8 cellular contexts compared by ENCODE assay signal in the genomic region with DNA sequence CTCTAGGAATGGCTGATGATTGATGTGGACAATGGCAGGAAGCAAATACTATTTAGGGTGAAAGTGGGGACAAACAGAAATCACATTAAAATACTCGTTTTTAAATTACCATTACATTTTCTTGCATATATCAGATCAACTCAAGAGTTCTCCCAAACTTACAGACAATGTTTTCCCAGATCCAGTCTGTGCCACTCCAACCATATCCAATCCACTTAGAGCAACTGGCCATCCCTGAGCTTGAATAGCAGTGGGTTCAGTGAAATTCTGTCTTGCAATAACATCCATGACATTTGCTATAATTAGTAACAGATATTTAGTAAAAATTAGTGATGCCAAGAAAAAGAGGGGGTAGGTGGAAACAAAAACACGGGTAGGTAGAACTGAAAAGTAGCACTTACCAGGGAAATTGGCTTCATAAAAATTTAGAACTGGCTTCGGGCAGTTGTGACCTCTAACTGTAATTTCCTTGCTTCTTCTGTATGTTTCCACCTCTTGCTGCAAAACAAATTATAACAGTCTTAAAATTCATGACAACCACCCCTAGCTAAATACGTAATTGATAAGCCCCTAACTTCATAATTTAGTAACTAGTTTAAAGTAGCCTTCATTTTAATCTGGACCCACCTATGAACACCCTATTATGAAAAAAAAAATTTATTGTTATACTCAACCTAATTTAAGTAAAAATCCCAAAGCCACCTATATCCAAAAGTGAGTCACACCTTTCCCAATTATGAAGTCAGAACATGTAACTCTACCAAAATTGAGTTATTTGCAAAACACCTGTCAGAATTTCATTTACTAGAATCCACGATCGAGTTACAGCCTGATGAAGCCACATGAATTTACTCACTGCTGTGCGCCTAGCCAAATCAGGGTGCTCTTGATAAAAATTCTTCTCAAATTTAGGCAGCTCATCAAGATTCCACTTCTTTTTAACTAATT. TPM values are rescaled to one million over a fixed set of nuclear protein-coding genes. Genes with fewer than 3 reads are reported as not detected.
DNase-seq lines count a peak whose midpoint lies in the region; ATAC-seq and TF ChIP-seq lines count a peak whose summit lies in the region.
"Had no signal": no experiment of that assay in that cellular context is flagged by ENCODE, and none has a peak within 500 bp of the region (broad histone marks: within the 10 kb centered on the region; RNA-seq: fewer than 3 reads in every experiment).

No MANE protein-coding gene starts in this region.

- no peak for ATAC-seq in stimulated activated memory B cell treated with anti-CD40 and anti-IgM and Interleukin-4, amounts not matched to agents 10 μg/mL and 1 μg/mL and 100 μg/mL, for 72 hours
- ATAC-seq in GM18502 (IDR thresholded peaks at IDR 0.05; ENCODE audit: poor library complexity, unreplicated experiment) = no peak

- H3K27me3 Mint-ChIP-seq in HFFc6 (ENCODE audit: insufficient read depth) = peaks cover 31% of the 10 kb centered on the region
- H3K27me3 Mint-ChIP-seq in activated T-helper 1 cell treated with anti-CD3 and anti-CD28 coated beads, Interleukin-12 subunit alpha, Interleukin-12 subunit beta, Interleukin-2, Interleukin-4 antibody, amounts not matched to agents 30 ng/mL and 10 ng/mL and 1 ng/mL, durations not matched to agents 14 hours and 24 hours and 36 hours (ENCODE audit: insufficient read depth) = no peaks in the 10 kb centered on the region
- no peaks in the 10 kb centered on the region for H3K27me3 Mint-ChIP-seq in stimulated activated memory B cell treated with anti-CD40 and anti-IgM and Interleukin-4, amounts not matched to agents 10 μg/mL and 1 μg/mL and 100 μg/mL, for 72 hours

- TF ChIP-seq CTCF in HFFc6 (IDR thresholded peaks at IDR 0.05) = no peak

- peak overlapping the region; percentile 100 for H3K27ac Mint-ChIP-seq in HFFc6
- H3K27ac Mint-ChIP-seq in activated T-helper 1 cell treated with anti-CD3 and anti-CD28 coated beads, Interleukin-12 subunit alpha, Interleukin-12 subunit beta, Interleukin-2, Interleukin-4 antibody, amounts not matched to agents 30 ng/mL and 10 ng/mL and 1 ng/mL, durations not matched to agents 14 hours and 24 hours and 36 hours = peak overlapping the region; percentile 99
- H3K27ac Mint-ChIP-seq in stimulated activated memory B cell treated with anti-CD40 and anti-IgM and Interleukin-4, amounts not matched to agents 10 μg/mL and 1 μg/mL and 100 μg/mL, for 72 hours = peak overlapping the region; percentile 100

- peaks cover 70% of the 10 kb centered on the region for H3K4me1 Mint-ChIP-seq in HFFc6 (ENCODE audit: low read depth)
- H3K4me1 Mint-ChIP-seq in activated T-helper 1 cell treated with anti-CD3 and anti-CD28 coated beads, Interleukin-12 subunit alpha, Interleukin-12 subunit beta, Interleukin-2, Interleukin-4 antibody, amounts not matched to agents 30 ng/mL and 10 ng/mL and 1 ng/mL, durations not matched to agents 14 hours and 24 hours and 36 hours (ENCODE audit: low read depth) = peaks cover 55% of the 10 kb centered on the region
- peaks cover 56% of the 10 kb centered on the region for H3K4me1 Mint-ChIP-seq in stimulated activated memory B cell treated with anti-CD40 and anti-IgM and Interleukin-4, amounts not matched to agents 10 μg/mL and 1 μg/mL and 100 μg/mL, for 72 hours

- no peak for DNase-seq in HFFc6
- no peak for DNase-seq in activated T-helper 1 cell treated with anti-CD3 and anti-CD28 coated beads, Interleukin-12 subunit alpha, Interleukin-12 subunit beta, Interleukin-2, Interleukin-4 antibody, amounts not matched to agents 30 ng/mL and 10 ng/mL and 1 ng/mL, durations not matched to agents 14 hours and 24 hours and 36 hours (ENCODE audit: low spot score)
- no peak for DNase-seq in activated gamma-delta T cell treated with Interleukin-2 at 50 U/mL for 16 hours
- DNase-seq in AG20443 (ENCODE audit: low spot score) = no peak
- DNase-seq: activated effector memory CD4-positive, alpha-beta T cell treated with anti-CD3 and anti-CD28 coated beads, Interleukin-2, amount 50 U/mL, for 16 hours had no signal

- intact Hi-C loops in activated T-helper 1 cell treated with anti-CD3 and anti-CD28 coated beads, Interleukin-12 subunit alpha, Interleukin-12 subunit beta, Interleukin-2, Interleukin-4 antibody, amounts not matched to agents 30 ng/mL and 10 ng/mL and 1 ng/mL, durations not matched to agents 14 hours and 24 hours and 36 hours (cut with micrococcal nuclease) = no loop called here

- H3K9me3 Mint-ChIP-seq in HFFc6 = peaks cover 9% of the 10 kb centered on the region; the same call in 1 of the 2 replicates
- H3K9me3 Mint-ChIP-seq in activated T-helper 1 cell treated with anti-CD3 and anti-CD28 coated beads, Interleukin-12 subunit alpha, Interleukin-12 subunit beta, Interleukin-2, Interleukin-4 antibody, amounts not matched to agents 30 ng/mL and 10 ng/mL and 1 ng/mL, durations not matched to agents 14 hours and 24 hours and 36 hours = no peaks in the 10 kb centered on the region
- H3K9me3 Mint-ChIP-seq in stimulated activated memory B cell treated with anti-CD40 and anti-IgM and Interleukin-4, amounts not matched to agents 10 μg/mL and 1 μg/mL and 100 μg/mL, for 72 hours = no peaks in the 10 kb centered on the region

- H3K4me3 ChIP-seq in iPS-11a (ENCODE audit: low read depth, low read length) = peak overlapping the region; percentile 100

- peak overlapping the region; percentile 98 for H3K4me3 Mint-ChIP-seq in HFFc6
- peak overlapping the region; percentile 97 for H3K4me3 Mint-ChIP-seq in activated T-helper 1 cell treated with anti-CD3 and anti-CD28 coated beads, Interleukin-12 subunit alpha, Interleukin-12 subunit beta, Interleukin-2, Interleukin-4 antibody, amounts not matched to agents 30 ng/mL and 10 ng/mL and 1 ng/mL, durations not matched to agents 14 hours and 24 hours and 36 hours
- peak overlapping the region; percentile 100 for H3K4me3 Mint-ChIP-seq in stimulated activated memory B cell treated with anti-CD40 and anti-IgM and Interleukin-4, amounts not matched to agents 10 μg/mL and 1 μg/mL and 100 μg/mL, for 72 hours

- peaks cover 70% of the 10 kb centered on the region for H3K36me3 Mint-ChIP-seq in HFFc6 (ENCODE audit: low read depth)
- peaks cover 69% of the 10 kb centered on the region for H3K36me3 Mint-ChIP-seq in activated T-helper 1 cell treated with anti-CD3 and anti-CD28 coated beads, Interleukin-12 subunit alpha, Interleukin-12 subunit beta, Interleukin-2, Interleukin-4 antibody, amounts not matched to agents 30 ng/mL and 10 ng/mL and 1 ng/mL, durations not matched to agents 14 hours and 24 hours and 36 hours (ENCODE audit: low read depth)
- peaks cover 71% of the 10 kb centered on the region for H3K36me3 Mint-ChIP-seq in stimulated activated memory B cell treated with anti-CD40 and anti-IgM and Interleukin-4, amounts not matched to agents 10 μg/mL and 1 μg/mL and 100 μg/mL, for 72 hours

RNA-seq across cellular contexts. Expression of a gene that starts 2.0 kb away (rescaled TPM):
- 100 to 1,000 TPM; 537 to 635 (median 600) TPM for total RNA-seq in HFFc6 (2021; fragmentation: NEBNext Ultra II Directional; extraction: Animal tissue kit (Norgen Biotek cat#: 25700))
- 920 and 926 TPM in 2 replicates for total RNA-seq in activated T-helper 1 cell treated with anti-CD3 and anti-CD28 coated beads, Interleukin-12 subunit alpha, Interleukin-12 subunit beta, Interleukin-2, Interleukin-4 antibody, amounts not matched to agents 30 ng/mL and 10 ng/mL and 1 ng/mL, durations not matched to agents 14 hours and 24 hours and 36 hours

RNA-seq across cellular contexts. Expression of a gene that starts 2.7 kb away (rescaled TPM):
- total RNA-seq in HFFc6 (2021; fragmentation: NEBNext Ultra II Directional; extraction: Animal tissue kit (Norgen Biotek cat#: 25700)) = 10 to 100 TPM in 5 of 6 experiments, 1 to 10 TPM in 1; 9.0 to 13.0 (median 11.5) TPM
- total RNA-seq in activated T-helper 1 cell treated with anti-CD3 and anti-CD28 coated beads, Interleukin-12 subunit alpha, Interleukin-12 subunit beta, Interleukin-2, Interleukin-4 antibody, amounts not matched to agents 30 ng/mL and 10 ng/mL and 1 ng/mL, durations not matched to agents 14 hours and 24 hours and 36 hours = 42.4 and 46.4 TPM in 2 replicates

RNA-seq across cellular contexts. Expression of a gene that starts 7.2 kb away (rescaled TPM):
- 10 to 100 TPM in 1 of 6 experiments, 1 to 10 TPM in 5; 6.5 to 11.8 (median 7.3) TPM for total RNA-seq in HFFc6 (2021; fragmentation: NEBNext Ultra II Directional; extraction: Animal tissue kit (Norgen Biotek cat#: 25700))
- total RNA-seq in activated T-helper 1 cell treated with anti-CD3 and anti-CD28 coated beads, Interleukin-12 subunit alpha, Interleukin-12 subunit beta, Interleukin-2, Interleukin-4 antibody, amounts not matched to agents 30 ng/mL and 10 ng/mL and 1 ng/mL, durations not matched to agents 14 hours and 24 hours and 36 hours = 33.3 and 36.5 TPM in 2 replicates

RNA-seq across cellular contexts. Expression of a gene that starts 55.2 kb away (rescaled TPM):
- 1 to 10 TPM in 4 of 6 experiments, under 1 TPM in 2; 0.61 to 2.5 (median 1.5) TPM for total RNA-seq in HFFc6 (2021; fragmentation: NEBNext Ultra II Directional; extraction: Animal tissue kit (Norgen Biotek cat#: 25700))
- 0.26 and 0.37 TPM in 2 replicates for total RNA-seq in activated T-helper 1 cell treated with anti-CD3 and anti-CD28 coated beads, Interleukin-12 subunit alpha, Interleukin-12 subunit beta, Interleukin-2, Interleukin-4 antibody, amounts not matched to agents 30 ng/mL and 10 ng/mL and 1 ng/mL, durations not matched to agents 14 hours and 24 hours and 36 hours
